Comparison of ENCODE assay signal across 19 cellular contexts in the genomic region with DNA sequence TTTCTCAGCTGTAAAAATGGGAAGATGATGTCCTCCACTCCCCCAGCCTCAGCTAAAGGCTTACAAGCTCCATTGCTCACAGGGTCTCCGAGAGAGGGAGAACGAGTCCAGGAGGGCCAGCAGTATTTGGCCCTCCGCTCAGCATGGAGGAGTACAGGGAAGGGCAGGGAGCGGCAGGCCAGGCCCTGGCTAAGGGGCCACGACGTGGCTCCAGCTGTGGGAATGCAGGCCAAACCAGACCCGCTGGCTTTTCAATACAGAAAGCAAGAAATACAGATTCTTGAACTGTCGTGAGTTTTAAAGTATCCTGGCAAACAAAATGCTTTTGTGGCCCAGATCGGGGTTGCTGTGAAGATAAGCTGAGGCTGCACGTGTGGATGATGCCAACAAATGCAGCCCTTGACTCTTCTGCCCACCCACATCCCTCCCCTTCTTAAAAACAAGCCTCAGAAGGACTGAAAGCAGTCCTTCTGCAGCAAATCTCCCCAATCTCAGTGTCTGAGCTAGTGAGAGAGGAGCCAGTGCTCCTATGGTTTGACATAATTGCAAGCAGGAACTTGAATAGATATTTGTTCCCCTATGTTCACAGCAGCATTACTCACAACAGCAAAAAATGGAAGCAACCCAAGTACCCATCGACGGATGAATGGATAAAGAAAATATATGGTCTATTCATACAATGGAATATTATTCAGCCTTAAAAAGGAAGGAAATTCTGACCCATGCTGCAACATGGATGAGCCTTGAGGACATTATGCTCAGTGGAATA. TPM values are rescaled to one million over a fixed set of nuclear protein-coding genes. Genes with fewer than 3 reads are reported as not detected.
DNase-seq lines count a peak whose midpoint lies in the region; ATAC-seq, FAIRE-seq and TF ChIP-seq lines count a peak whose summit lies in the region.
"Had no signal": no experiment of that assay in that cellular context is flagged by ENCODE, and none has a peak within 500 bp of the region (broad histone marks: within the 10 kb centered on the region; RNA-seq: fewer than 3 reads in every experiment).

No MANE protein-coding gene starts in this region.

- H3K18ac ChIP-seq in H1 (ENCODE audit: extremely low read depth, low read length) = no peak overlapping the region
- no peak overlapping the region for H3K18ac ChIP-seq in mesenchymal stem cell (ENCODE audit: low read depth in 1 of 2, low read length in 2 of 2)

- TF ChIP-seq EP300 in H1 (IDR thresholded peaks at IDR 0.05; ENCODE audit: borderline replicate concordance in 1 of 2, low read depth in 2 of 2, low read length in 2 of 2) = no peak

- intact Hi-C loops in heart right ventricle (cut with DNase I) = loop anchor here in 1 of 10 donors (1.0 kb wide), 1 partner anchor 13 kb away; no protein-coding TSS in a partner anchor

- H3K4me1 ChIP-seq in H1 (replicated peaks in 1 of 4; ENCODE audit: control insufficient read depth in 3 of 4, insufficient read depth in 4 of 4, low read length in 3 of 4) (peaks cover 0 to 20% (median 12%) of the 10 kb centered on the region in 4 experiments; a peak in 6 of 7 replicates), heart right ventricle (peaks cover 0 to 45% (median 10%) of the 10 kb centered on the region in 9 donors), mesenchymal stem cell (ENCODE audit: control insufficient read depth, insufficient read depth, low read depth, low read length) (peaks cover 14% of the 10 kb centered on the region)

- no peaks in the 10 kb centered on the region for H3K4me1 Mint-ChIP-seq in activated T-cell treated with anti-CD3 and anti-CD28 coated beads, Interleukin-2, amount 50 U/mL, for 72 hours (ENCODE audit: low read depth)

- H3K79me1 ChIP-seq in H1 (ENCODE audit: low read depth, low read length) = no peaks in the 10 kb centered on the region
- no peaks in the 10 kb centered on the region for H3K79me1 ChIP-seq in mesenchymal stem cell (replicated peaks; ENCODE audit: low read length, poor library complexity, severe bottlenecking)

- ATAC-seq in heart right ventricle = no peak
- no peak for ATAC-seq in activated T-cell treated with anti-CD3 and anti-CD28 coated beads, Interleukin-2, amount 50 U/mL, for 72 hours (replicated peaks in 1 of 2)
- ATAC-seq in HG03135 (IDR thresholded peaks at IDR 0.05; ENCODE audit: unreplicated experiment) = no peak

- no peak overlapping the region for H3K4me2 ChIP-seq in H1 (ENCODE audit: insufficient read depth in 1 of 2, low read depth in 2 of 2, low read length in 2 of 2)
- H3K4me2 ChIP-seq in mesenchymal stem cell (ENCODE audit: low read length, poor library complexity, severe bottlenecking) = no peak overlapping the region

- H2BK20ac ChIP-seq in H1 (ENCODE audit: low read length) = no peak overlapping the region

- no peak overlapping the region for H3K27ac ChIP-seq in H1 (ENCODE audit: low read depth, low read length)
- H3K27ac ChIP-seq in heart right ventricle = peak overlapping the region in 6 of 10 donors; percentile 9 to 55 (median 26)
- H3K27ac ChIP-seq in mesenchymal stem cell (ENCODE audit: low read length, poor library complexity, severe bottlenecking) = no peak overlapping the region

- no peak overlapping the region for H3K56ac ChIP-seq in H1 (replicated peaks; ENCODE audit: insufficient read length, low read depth, low read length)

- POLR2A ChIA-PET in H1 (lab: Charles Lee; ENCODE audit: partially characterized antibody) = no interaction called here

- TF ChIP-seq CTCF in H1 (IDR thresholded peaks at IDR 0.05; ENCODE audit: control extremely low read depth in 1 of 3, insufficient read depth in 1 of 3, low read depth in 1 of 3, low read length in 3 of 3) = no peak
- no peak for TF ChIP-seq CTCF in heart right ventricle (IDR thresholded peaks at IDR 0.05)

- no peak for DNase-seq in H1 (ENCODE audit: low read depth in 1 of 2, low spot score in 2 of 2)
- DNase-seq in heart right ventricle = no peak
- DNase-seq in mesenchymal stem cell = no peak
- DNase-seq in stimulated activated CD4-positive, alpha-beta T cell treated with anti-CD3 and anti-CD28 coated beads, Interleukin-1b, Interleukin-23, amount 100 ng/mL, for 48 hours = no peak
- DNase-seq in activated T-cell treated with anti-CD3 and anti-CD28 coated beads, Interleukin-2, amount 50 U/mL, for 72 hours = no peak
- DNase-seq in HuH-7 (ENCODE audit: low spot score) = no peak
- DNase-seq: C1 segment of cervical spinal cord, DMS79, NCI-H1417 treated with DMSO at 0.1 percent for 48 hours, NCI-H1930, NCI-H226, NCI-H524, NCI-H82, OCI-M1, SIG-M5 had no signal

- H3K9me3 ChIP-seq in H1 (ENCODE audit: insufficient read depth in 2 of 2, low read depth in 1 of 2, low read length in 1 of 2) = no peaks in the 10 kb centered on the region
- no peaks in the 10 kb centered on the region for H3K9me3 ChIP-seq in heart right ventricle
- no peaks in the 10 kb centered on the region for H3K9me3 ChIP-seq in mesenchymal stem cell (ENCODE audit: control insufficient read depth, low read length)

- H2BK12ac ChIP-seq in H1 (ENCODE audit: low read depth, low read length) (no peak overlapping the region), mesenchymal stem cell (ENCODE audit: low read length in 2 of 2) (no peak overlapping the region)

- TF ChIP-seq POLR2A in H1 (IDR thresholded peaks at IDR 0.05; ENCODE audit: control extremely low read depth in 1 of 2, low read depth in 2 of 2, low read length in 2 of 2) = no peak

- CTCF ChIA-PET in H1 (lab: Charles Lee; ENCODE audit: partially characterized antibody) = interaction anchor here (1.1 to 51.2 kb wide), 6 partner anchors 9 to 127 kb away, joined by 3 to 856 read pairs (median 12); no protein-coding TSS in a partner anchor

- no peaks in the 10 kb centered on the region for H4K20me1 ChIP-seq in H1 (replicated peaks in 1 of 2; ENCODE audit: control insufficient read depth in 1 of 2, insufficient read depth in 2 of 2, low read length in 2 of 2)

- no peak overlapping the region for H2AK5ac ChIP-seq in H1 (ENCODE audit: low read depth, low read length)
- H2AK5ac ChIP-seq in mesenchymal stem cell (ENCODE audit: low read length, severe bottlenecking) = no peak overlapping the region

- H2BK120ac ChIP-seq in H1 (replicated peaks; ENCODE audit: low read depth, low read length) (no peak overlapping the region), mesenchymal stem cell (ENCODE audit: low read depth, low read length) (no peak overlapping the region)

- H3K4me3 ChIP-seq in H1 (ENCODE audit: extremely low read depth in 1 of 4, insufficient read depth in 2 of 4, low read depth in 3 of 4, low read length in 4 of 4) (no peak overlapping the region), heart right ventricle (no peak overlapping the region), mesenchymal stem cell (ENCODE audit: insufficient read depth in 1 of 2, low read depth in 1 of 2, low read length in 2 of 2) (no peak overlapping the region)

- H4K91ac ChIP-seq in H1 (replicated peaks; ENCODE audit: insufficient read length, low read length) (no peak overlapping the region), mesenchymal stem cell (ENCODE audit: low read length) (no peak overlapping the region)

- no peak overlapping the region for H4K5ac ChIP-seq in H1 (ENCODE audit: insufficient read length, low read depth, low read length)

- H3K27ac Mint-ChIP-seq in activated T-cell treated with anti-CD3 and anti-CD28 coated beads, Interleukin-2, amount 50 U/mL, for 72 hours = no peak overlapping the region

- H2AFZ ChIP-seq in H1 (ENCODE audit: low read length) (no peak overlapping the region), mesenchymal stem cell (ENCODE audit: low read depth, low read length) (no peak overlapping the region)

- H3K9me3 Mint-ChIP-seq in activated T-cell treated with anti-CD3 and anti-CD28 coated beads, Interleukin-2, amount 50 U/mL, for 72 hours = no peaks in the 10 kb centered on the region

- WGBS in H1 (ENCODE audit: extremely low coverage in 1 of 2, insufficient coverage in 1 of 2, insufficient read length in 1 of 2, insufficient replicate concordance in 2 of 2, low coverage in 1 of 2, low lambda C conversion rate in 2 of 2, missing lambda C conversion rate in 1 of 2), 2 experiments = 82% methylated on average over 12 of the region's 12 CpGs; no CpG with 5 or more reads in 1 of the 2 experiments
- 75% methylated on average over 12 of the region's 12 CpGs for WGBS in heart right ventricle, 2 donors
- WGBS in mesenchymal stem cell = 85% methylated on average over 10 of the region's 12 CpGs

- H3K36me3 Mint-ChIP-seq in activated T-cell treated with anti-CD3 and anti-CD28 coated beads, Interleukin-2, amount 50 U/mL, for 72 hours (ENCODE audit: insufficient read depth in 2 of 2) = no peaks in the 10 kb centered on the region

- H3K4ac ChIP-seq in H1 (replicated peaks; ENCODE audit: insufficient read length, low read depth, low read length) (no peak overlapping the region), mesenchymal stem cell (ENCODE audit: low read depth in 1 of 2, low read length in 2 of 2) (no peak overlapping the region)

- H3K14ac ChIP-seq in H1 (ENCODE audit: insufficient read length) (no peak overlapping the region), mesenchymal stem cell (ENCODE audit: low read length in 2 of 2) (no peak overlapping the region)

- H3K27me3 Mint-ChIP-seq in activated T-cell treated with anti-CD3 and anti-CD28 coated beads, Interleukin-2, amount 50 U/mL, for 72 hours (ENCODE audit: low read depth) = no peaks in the 10 kb centered on the region

- H3K79me2 ChIP-seq in H1 (ENCODE audit: control insufficient read depth in 1 of 2, insufficient read depth in 2 of 2, low read length in 2 of 2) = no peaks in the 10 kb centered on the region

- H3K4me3 Mint-ChIP-seq in activated T-cell treated with anti-CD3 and anti-CD28 coated beads, Interleukin-2, amount 50 U/mL, for 72 hours = no peak overlapping the region

- no peak for FAIRE-seq in H1 (lab: Jason Lieb, UNC)
- FAIRE-seq: GM12892, GM18507, H54 had no signal

- H3K27me3 ChIP-seq in H1 (replicated peaks in 1 of 4; ENCODE audit: control insufficient read depth in 3 of 4, extremely low read depth in 1 of 4, insufficient read depth in 3 of 4, low read length in 3 of 4) (no peaks in the 10 kb centered on the region), heart right ventricle (no peaks in the 10 kb centered on the region), mesenchymal stem cell (ENCODE audit: control insufficient read depth in 1 of 2, insufficient read depth in 1 of 2, low read length in 2 of 2) (peaks cover 0 to 18% of the 10 kb centered on the region in 2 experiments)

- H2BK15ac ChIP-seq in H1 (ENCODE audit: low read length) (peak overlapping the region; percentile 40; the same call in 1 of the 2 replicates), mesenchymal stem cell (ENCODE audit: low read depth, poor library complexity, severe bottlenecking) (no peak overlapping the region)

- no peak overlapping the region for H4K8ac ChIP-seq in H1 (ENCODE audit: extremely low read depth, insufficient read depth, low read length)
- H4K8ac ChIP-seq in mesenchymal stem cell (ENCODE audit: low read length) = no peak overlapping the region

- TF ChIP-seq RAD21 in H1 (IDR thresholded peaks at IDR 0.05 in 1 of 2, conservative IDR thresholded peaks at IDR 0.05 in 1 of 2; ENCODE audit: low read depth in 2 of 2, low read length in 2 of 2) = no peak

- H3K9ac ChIP-seq in H1 (replicated peaks in 1 of 4; ENCODE audit: extremely low read depth in 1 of 4, low read depth in 3 of 4, low read length in 3 of 4) (no peak overlapping the region), mesenchymal stem cell (ENCODE audit: low read length) (peak overlapping the region; percentile 52)

- H2BK5ac ChIP-seq in H1 (ENCODE audit: low read depth, low read length) (no peak overlapping the region), mesenchymal stem cell (ENCODE audit: low read depth, low read length, poor library complexity, severe bottlenecking) (no peak overlapping the region)

- H3K23me2 ChIP-seq in H1 (ENCODE audit: low read depth, low read length) = peaks cover 5% of the 10 kb centered on the region; the same call in 1 of the 2 replicates

- H3K36me3 ChIP-seq in H1 (ENCODE audit: control insufficient read depth in 2 of 4, insufficient read depth in 4 of 4, low read length in 3 of 4) (no peaks in the 10 kb centered on the region), heart right ventricle (no peaks in the 10 kb centered on the region), mesenchymal stem cell (ENCODE audit: control insufficient read depth in 1 of 2, insufficient read depth in 2 of 2, low read depth in 1 of 2, low read length in 2 of 2) (no peaks in the 10 kb centered on the region)

- no peak overlapping the region for H3K23ac ChIP-seq in H1 (ENCODE audit: insufficient read length)
- no peak overlapping the region for H3K23ac ChIP-seq in mesenchymal stem cell (ENCODE audit: low read length in 2 of 2)

RNA-seq across cellular contexts. Expression of gene FBLN2, which starts 18.5 kb away (rescaled TPM):
- total RNA-seq in H1 (2021; fragmentation: NEBNext Ultra II Directional; extraction: Animal tissue kit (Norgen Biotek cat#: 25700)) = 15.5 and 17.4 TPM in 2 replicates
- polyA plus RNA-seq in H1 (2011; rRNA removed) = 24.2 and 26.5 TPM in 2 replicates
- polyA plus RNA-seq in H1 (2011; cell fraction: cytosol; rRNA removed) = 18.1 TPM
- 23.2 TPM for polyA plus RNA-seq in H1 (2011; cell fraction: nucleus; rRNA removed)
- polyA plus RNA-seq in H1 (2012, experiment 1 of 2) = 7.5 to 15.3 TPM (median 12.9 TPM) in 4 replicates
- polyA plus RNA-seq in H1 (2012, experiment 2 of 2) = 12.0 TPM
- 42.7 TPM for polyA plus RNA-seq in H1 (2013, experiment 1 of 2)
- polyA plus RNA-seq in H1 (2013, experiment 2 of 2) = 31.4 TPM
- polyA minus RNA-seq in H1 (2011; rRNA and poly(A)+ RNA removed) = 9.5 and 12.2 TPM in 2 replicates
- polyA minus RNA-seq in H1 (2011; cell fraction: cytosol; rRNA and poly(A)+ RNA removed) = 17.5 TPM
- polyA minus RNA-seq in H1 (2011; cell fraction: nucleus; rRNA and poly(A)+ RNA removed) = 6.6 TPM
- 10 to 100 TPM; 35.4 to 78.9 (median 47.0) TPM for total RNA-seq in heart right ventricle
- 10 to 100 TPM; 20.7 to 55.9 TPM for polyA plus RNA-seq in heart right ventricle
- polyA plus RNA-seq in mesenchymal stem cell (2013, experiment 1 of 2) = 39.0 TPM
- polyA plus RNA-seq in mesenchymal stem cell (2013, experiment 2 of 2) = 37.8 TPM
- 1 to 10 TPM in 1 of 2 donors, under 1 TPM in 1; 0.49 to 1.1 TPM for total RNA-seq in activated T-cell treated with anti-CD3 and anti-CD28 coated beads, Interleukin-2, amount 50 U/mL, for 72 hours

RNA-seq across cellular contexts. Expression of gene HDAC11, which starts 50.3 kb away (rescaled TPM):
- total RNA-seq in H1 (2021; fragmentation: NEBNext Ultra II Directional; extraction: Animal tissue kit (Norgen Biotek cat#: 25700)) = 7.4 and 7.5 TPM in 2 replicates
- 6.8 and 7.7 TPM in 2 replicates for polyA plus RNA-seq in H1 (2011; rRNA removed)
- 7.9 TPM for polyA plus RNA-seq in H1 (2011; cell fraction: cytosol; rRNA removed)
- 8.3 TPM for polyA plus RNA-seq in H1 (2011; cell fraction: nucleus; rRNA removed)
- 6.0 to 17.0 TPM (median 10.6 TPM) in 4 replicates for polyA plus RNA-seq in H1 (2012, experiment 1 of 2)
- polyA plus RNA-seq in H1 (2012, experiment 2 of 2) = 20.4 TPM
- polyA plus RNA-seq in H1 (2013, experiment 1 of 2) = 5.8 TPM
- polyA plus RNA-seq in H1 (2013, experiment 2 of 2) = 6.0 TPM
- polyA minus RNA-seq in H1 (2011; rRNA and poly(A)+ RNA removed) = 5.5 and 9.7 TPM in 2 replicates
- polyA minus RNA-seq in H1 (2011; cell fraction: cytosol; rRNA and poly(A)+ RNA removed) = 5.5 TPM
- polyA minus RNA-seq in H1 (2011; cell fraction: nucleus; rRNA and poly(A)+ RNA removed) = 6.2 TPM
- 10 to 100 TPM; 26.6 to 46.0 (median 33.7) TPM for total RNA-seq in heart right ventricle
- polyA plus RNA-seq in heart right ventricle = 10 to 100 TPM; 15.9 to 21.7 TPM
- polyA plus RNA-seq in mesenchymal stem cell (2013, experiment 1 of 2) = 7.0 TPM
- 9.6 TPM for polyA plus RNA-seq in mesenchymal stem cell (2013, experiment 2 of 2)
- total RNA-seq in activated T-cell treated with anti-CD3 and anti-CD28 coated beads, Interleukin-2, amount 50 U/mL, for 72 hours = 1 to 10 TPM; 6.2 to 8.0 TPM

Comparison
In these comparisons a context has a peak if more than half of its experiments do, and no peak if none do; other contexts are left out.
1. H3K27ac ChIP-seq: peak in heart right ventricle (6 of 10); none in H1 (single experiment) and mesenchymal stem cell (single experiment).